Comparison of ENCODE assay signal across 8 cellular contexts in the genomic region with DNA sequence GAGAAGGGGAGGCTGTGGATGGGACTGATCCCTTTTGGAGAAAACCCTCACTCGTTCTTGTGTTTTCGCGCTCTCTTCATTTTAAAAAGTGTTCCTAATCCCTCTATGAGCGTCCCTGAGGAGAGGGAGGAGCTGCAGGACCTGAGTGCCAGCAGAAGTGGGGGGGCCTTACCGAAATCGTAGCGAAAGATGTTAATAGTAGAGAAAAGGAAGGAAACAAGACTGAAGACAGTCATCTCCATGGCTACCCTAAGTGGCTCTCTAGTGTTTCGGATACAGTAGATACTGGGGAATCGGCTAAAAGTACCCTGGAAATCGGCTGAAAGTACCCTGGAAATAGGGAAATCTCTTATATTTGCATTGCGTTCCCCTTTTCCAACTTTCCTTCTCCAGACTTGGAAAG. TPM values are rescaled to one million over a fixed set of nuclear protein-coding genes. Genes with fewer than 3 reads are reported as not detected.
DNase-seq lines count a peak whose midpoint lies in the region; ATAC-seq and TF ChIP-seq lines count a peak whose summit lies in the region.

No MANE protein-coding gene starts in this region.

- H3K27ac Mint-ChIP-seq in T-helper 17 cell (peak overlapping the region; percentile 96), glutamatergic neuron (ENCODE audit: unreplicated experiment) (peak overlapping the region; percentile 90)
- H3K27ac Mint-ChIP-seq in stimulated activated effector memory CD8-positive, alpha-beta T cell treated with anti-CD3 and anti-CD28 coated beads, Interleukin-12 subunit alpha, Interleukin-12 subunit beta, amount 100 ng/mL, for 72 hours, result peak overlapping the region; percentile 94

- H3K9me3 ChIP-seq in T-helper 17 cell (ENCODE audit: control insufficient read depth, low read length, poor library complexity, severe bottlenecking), result no peaks in the 10 kb centered on the region

- ATAC-seq in GM18867 (IDR thresholded peaks at IDR 0.05; ENCODE audit: unreplicated experiment) (peak; percentile 33), HG02870 (IDR thresholded peaks at IDR 0.05; ENCODE audit: unreplicated experiment) (peak; percentile 39), T-helper 17 cell (peak; percentile 31)
- peak; percentile 47 for ATAC-seq in stimulated activated effector memory CD8-positive, alpha-beta T cell treated with anti-CD3 and anti-CD28 coated beads, Interleukin-12 subunit alpha, Interleukin-12 subunit beta, amount 100 ng/mL, for 72 hours

- H3K27me3 Mint-ChIP-seq in T-helper 17 cell, result no peaks in the 10 kb centered on the region
- H3K27me3 Mint-ChIP-seq in glutamatergic neuron (ENCODE audit: unreplicated experiment), result peaks cover 2% of the 10 kb centered on the region

- no peak for TF ChIP-seq CTCF in glutamatergic neuron (IDR thresholded peaks at IDR 0.05; ENCODE audit: partially characterized antibody, unreplicated experiment)

- DNase-seq in T-helper 17 cell (no peak), glutamatergic neuron (no peak), Ammon's horn (ENCODE audit: low spot score) (no peak)
- DNase-seq in stimulated activated effector memory CD8-positive, alpha-beta T cell treated with anti-CD3 and anti-CD28 coated beads, Interleukin-12 subunit alpha, Interleukin-12 subunit beta, amount 100 ng/mL, for 72 hours (ENCODE audit: low spot score in 2 of 2), result no peak
- DNase-seq in activated CD4-positive, alpha-beta T cell treated with anti-CD3 and anti-CD28 coated beads for 1 hour, result no peak
- no peak for DNase-seq in stimulated activated CD4-positive, alpha-beta T cell treated with anti-CD3 and anti-CD28 coated beads, Interleukin-4, amount 100 ng/mL, for 24 hours

- peaks cover 6% of the 10 kb centered on the region for H3K9me3 Mint-ChIP-seq in glutamatergic neuron (ENCODE audit: unreplicated experiment)
- no peaks in the 10 kb centered on the region for H3K9me3 Mint-ChIP-seq in stimulated activated effector memory CD8-positive, alpha-beta T cell treated with anti-CD3 and anti-CD28 coated beads, Interleukin-12 subunit alpha, Interleukin-12 subunit beta, amount 100 ng/mL, for 72 hours

- H3K4me1 Mint-ChIP-seq in T-helper 17 cell (peaks cover 20% of the 10 kb centered on the region), glutamatergic neuron (ENCODE audit: low read depth, unreplicated experiment) (peaks cover 5% of the 10 kb centered on the region)
- H3K4me1 Mint-ChIP-seq in stimulated activated effector memory CD8-positive, alpha-beta T cell treated with anti-CD3 and anti-CD28 coated beads, Interleukin-12 subunit alpha, Interleukin-12 subunit beta, amount 100 ng/mL, for 72 hours, result peaks cover 27% of the 10 kb centered on the region

- H3K4me3 Mint-ChIP-seq in T-helper 17 cell, result peak overlapping the region; percentile 97
- peak overlapping the region; percentile 85 for H3K4me3 Mint-ChIP-seq in glutamatergic neuron (ENCODE audit: unreplicated experiment)
- peak overlapping the region; percentile 95 for H3K4me3 Mint-ChIP-seq in stimulated activated effector memory CD8-positive, alpha-beta T cell treated with anti-CD3 and anti-CD28 coated beads, Interleukin-12 subunit alpha, Interleukin-12 subunit beta, amount 100 ng/mL, for 72 hours

- H3K36me3 Mint-ChIP-seq in T-helper 17 cell (ENCODE audit: low read depth) (peaks cover 2% of the 10 kb centered on the region), glutamatergic neuron (ENCODE audit: unreplicated experiment) (no peaks in the 10 kb centered on the region)
- peaks cover 16% of the 10 kb centered on the region for H3K36me3 Mint-ChIP-seq in stimulated activated effector memory CD8-positive, alpha-beta T cell treated with anti-CD3 and anti-CD28 coated beads, Interleukin-12 subunit alpha, Interleukin-12 subunit beta, amount 100 ng/mL, for 72 hours

RNA-seq across cellular contexts. Expression of gene DSTYK, which starts 0.3 kb away (rescaled TPM):
- total RNA-seq in T-helper 17 cell (10 to 100 TPM; 10.5 to 13.5 TPM), glutamatergic neuron (ENCODE audit: unreplicated experiment) (9.2 TPM)

RNA-seq across cellular contexts. Expression of gene TMCC2, which starts 15.9 kb away (rescaled TPM):
- total RNA-seq in T-helper 17 cell (10 to 100 TPM in 1 of 2 donors, under 1 TPM in 1; 0.65 to 10.2 TPM), glutamatergic neuron (ENCODE audit: unreplicated experiment) (80.1 TPM)
